ENCODE assay signal across 8 cellular contexts in genomic region chr1:53946252-53947171, GRCh38. TPM values are rescaled to one million over a fixed set of nuclear protein-coding genes. Genes with fewer than 3 reads are reported as not detected.
DNase-seq lines count a peak whose midpoint lies in the region; ATAC-seq and TF ChIP-seq lines count a peak whose summit lies in the region.

A gene with protein sequence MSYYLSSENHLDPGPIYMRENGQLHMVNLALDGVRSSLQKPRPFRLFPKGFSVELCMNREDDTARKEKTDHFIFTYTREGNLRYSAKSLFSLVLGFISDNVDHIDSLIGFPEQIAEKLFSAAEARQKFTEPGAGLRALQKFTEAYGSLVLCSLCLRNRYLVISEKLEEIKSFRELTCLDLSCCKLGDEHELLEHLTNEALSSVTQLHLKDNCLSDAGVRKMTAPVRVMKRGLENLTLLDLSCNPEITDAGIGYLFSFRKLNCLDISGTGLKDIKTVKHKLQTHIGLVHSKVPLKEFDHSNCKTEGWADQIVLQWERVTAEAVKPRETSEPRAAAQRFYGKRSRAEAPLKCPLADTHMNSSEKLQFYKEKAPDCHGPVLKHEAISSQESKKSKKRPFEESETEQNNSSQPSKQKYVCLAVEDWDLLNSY (plus strand): TSS chr1:53946350. CDS start chr1:53952000, 5,650 bp downstream.

- H3K27me3 Mint-ChIP-seq in GM23338 (ENCODE audit: insufficient read depth, low read depth, poor library complexity): peaks cover 3% of the 10 kb centered on the region
- H3K27me3 Mint-ChIP-seq in activated naive CD8-positive, alpha-beta T cell treated with anti-CD3 and anti-CD28 coated beads, Interleukin-2, amount 50 U/mL, for 24 hours: no peaks in the 10 kb centered on the region

- peak within 1 kb of the TSS; percentile 67; the same call in 1 of the 2 replicates for H3K27ac ChIP-seq in GM23338 (ENCODE audit: low read depth)
- peak within 1 kb of the TSS; percentile 39 for H3K27ac ChIP-seq in KMS-11
- H3K27ac ChIP-seq in skin epidermis: peak within 1 kb of the TSS; percentile 34 to 96 (median 88)

- peak; percentile 64 for ATAC-seq in GM23338
- ATAC-seq in activated naive CD8-positive, alpha-beta T cell treated with anti-CD3 and anti-CD28 coated beads, Interleukin-2, amount 50 U/mL, for 24 hours: peak; percentile 65

- H3K4me3 ChIP-seq in GM23338: peak within 1 kb of the TSS; percentile 93
- H3K4me3 ChIP-seq in KMS-11 (IDR thresholded peaks at IDR 0.05; ENCODE audit: insufficient read depth, low read depth, low read length): peak within 1 kb of the TSS; percentile 93
- peak within 1 kb of the TSS; percentile 80 for H3K4me3 ChIP-seq in iPS-11a (ENCODE audit: low read depth, low read length)
- H3K4me3 ChIP-seq in skin epidermis: peak within 1 kb of the TSS; percentile 58 to 88 (median 85)

- no peaks in the 10 kb centered on the region for H3K27me3 ChIP-seq in GM23338 (ENCODE audit: insufficient read depth)
- H3K27me3 ChIP-seq in KMS-11 (ENCODE audit: insufficient read depth, low read depth): no peaks in the 10 kb centered on the region

- peak within 1 kb of the TSS; percentile 87 for H3K27ac Mint-ChIP-seq in GM23338
- peak within 1 kb of the TSS; percentile 94 for H3K27ac Mint-ChIP-seq in activated naive CD8-positive, alpha-beta T cell treated with anti-CD3 and anti-CD28 coated beads, Interleukin-2, amount 50 U/mL, for 24 hours

- peaks cover 3% of the 10 kb centered on the region; the same call in 1 of the 3 replicates for H3K36me3 Mint-ChIP-seq in GM23338 (ENCODE audit: low read depth)
- peaks cover 8% of the 10 kb centered on the region for H3K36me3 Mint-ChIP-seq in activated naive CD8-positive, alpha-beta T cell treated with anti-CD3 and anti-CD28 coated beads, Interleukin-2, amount 50 U/mL, for 24 hours (ENCODE audit: low read depth)

- H3K4me2 ChIP-seq in GM23338 (peak within 1 kb of the TSS; percentile 94), KMS-11 (peak within 1 kb of the TSS; percentile 93)

- H3K4me1 Mint-ChIP-seq in GM23338: peaks cover 62% of the 10 kb centered on the region
- H3K4me1 Mint-ChIP-seq in activated naive CD8-positive, alpha-beta T cell treated with anti-CD3 and anti-CD28 coated beads, Interleukin-2, amount 50 U/mL, for 24 hours: peaks cover 47% of the 10 kb centered on the region

- H3K9me2 ChIP-seq in GM23338 (ENCODE audit: insufficient read depth): no peaks in the 10 kb centered on the region

- H3F3A ChIP-seq in GM23338 (replicated peaks; ENCODE audit: low read depth): no peaks in the 10 kb centered on the region

- H2AFZ ChIP-seq in GM23338 (peak within 1 kb of the TSS; percentile 96), KMS-11 (ENCODE audit: low read depth) (peak within 1 kb of the TSS; percentile 94)

- H3K36me3 ChIP-seq in GM23338 (ENCODE audit: insufficient read depth): no peaks in the 10 kb centered on the region
- H3K36me3 ChIP-seq in KMS-11 (ENCODE audit: insufficient read depth): no peaks in the 10 kb centered on the region

- H3K9ac ChIP-seq in KMS-11: peak within 1 kb of the TSS; percentile 51

- H3K4me3 Mint-ChIP-seq in GM23338: peak within 1 kb of the TSS; percentile 89
- H3K4me3 Mint-ChIP-seq in activated naive CD8-positive, alpha-beta T cell treated with anti-CD3 and anti-CD28 coated beads, Interleukin-2, amount 50 U/mL, for 24 hours: peak within 1 kb of the TSS; percentile 98

- TF ChIP-seq CTCF in GM23338 (conservative IDR thresholded peaks at IDR 0.05; ENCODE audit: low read depth in 2 of 2) (0 out of 4 replicates have a peak, but pooled peaks of 1 of the 2 experiments have one; percentile 5), KMS-11 (conservative IDR thresholded peaks at IDR 0.05; ENCODE audit: low read depth, low read length) (0 out of 2 replicates have a peak, but pooled peaks have one; percentile 10)

- DNase-seq in stimulated activated CD4-positive, alpha-beta T cell treated with anti-CD3 and anti-CD28 coated beads, Interleukin-2, amount 100 ng/mL, for 4 hours (ENCODE audit: low read depth): peak; percentile 58
- DNase-seq in stimulated activated CD4-positive, alpha-beta T cell treated with anti-CD3 and anti-CD28 coated beads, Interleukin-1b, Interleukin-23, amount 100 ng/mL, for 48 hours: no peak
- DNase-seq in GM23338 (ENCODE audit: low spot score) (peak; percentile 76), NCI-H187 treated with DMSO at 0.1 percent for 48 hours (lab: John Stamatoyannopoulos, UW) (no peak)
- no peak for DNase-seq in activated naive CD8-positive, alpha-beta T cell treated with anti-CD3 and anti-CD28 coated beads, Interleukin-2, amount 50 U/mL, for 24 hours

- H3K9me3 Mint-ChIP-seq in GM23338: no peaks in the 10 kb centered on the region
- no peaks in the 10 kb centered on the region for H3K9me3 Mint-ChIP-seq in activated naive CD8-positive, alpha-beta T cell treated with anti-CD3 and anti-CD28 coated beads, Interleukin-2, amount 50 U/mL, for 24 hours

- H3K4me1 ChIP-seq in GM23338 (ENCODE audit: insufficient read depth) (peaks cover 53% of the 10 kb centered on the region), KMS-11 (ENCODE audit: low read depth, poor library complexity, severe bottlenecking) (peaks cover 25% of the 10 kb centered on the region)

- peaks cover 12% of the 10 kb centered on the region for H4K20me1 ChIP-seq in GM23338 (replicated peaks; ENCODE audit: insufficient read depth)
- no peaks in the 10 kb centered on the region for H4K20me1 ChIP-seq in KMS-11 (ENCODE audit: insufficient read depth)

- H3K79me2 ChIP-seq in GM23338 (replicated peaks; ENCODE audit: insufficient read depth): peaks cover 61% of the 10 kb centered on the region
- peaks cover 34% of the 10 kb centered on the region; the same call in 1 of the 2 replicates for H3K79me2 ChIP-seq in KMS-11 (ENCODE audit: insufficient read depth, low read depth)

TF ChIP-seq in GM23338, 12 proteins besides CTCF, POLR2A, EP300 and RAD21 (continues in another document):
- TF ChIP-seq POLR2AphosphoS5 (IDR thresholded peaks at IDR 0.05; ENCODE audit: low read depth) (no peak; the same call in 1 of the 2 replicates), EZH2phosphoT487 (IDR thresholded peaks at IDR 0.05; ENCODE audit: unreplicated experiment) (no peak), REST (IDR thresholded peaks at IDR 0.05; ENCODE audit: unreplicated experiment) (no peak), ZNF331 (CRISPR knock-in tag; IDR thresholded peaks at IDR 0.05; ENCODE audit: low read depth) (no peak)

RNA-seq across cellular contexts. Expression of the gene that starts here (rescaled TPM):
- 39.6 and 48.1 TPM in 2 replicates for total RNA-seq in GM23338 (2014; rRNA removed; shearing (Covaris generic))
- polyA plus RNA-seq in GM23338 (2016; fragmentation: Nextera tagmentation; extraction: Ambion mirVana): 22.4 and 25.9 TPM in 2 replicates

Comparison
In these comparisons a context has a peak if more than half of its experiments do, and no peak if none do; other contexts are left out.
1. DNase-seq: peak in stimulated activated CD4-positive, alpha-beta T cell treated with anti-CD3 and anti-CD28 coated beads, Interleukin-2, amount 100 ng/mL, for 4 hours (single experiment) and GM23338 (single experiment); none in stimulated activated CD4-positive, alpha-beta T cell treated with anti-CD3 and anti-CD28 coated beads, Interleukin-1b, Interleukin-23, amount 100 ng/mL, for 48 hours (single experiment), activated naive CD8-positive, alpha-beta T cell treated with anti-CD3 and anti-CD28 coated beads, Interleukin-2, amount 50 U/mL, for 24 hours (single experiment) and NCI-H187 treated with DMSO at 0.1 percent for 48 hours (single experiment).
2. Peak in every context shown above with its lines, with median percentiles within 50 percentile points of each other: H3K27ac ChIP-seq and H3K4me3 ChIP-seq.